Comparison of ENCODE assay signal across 8 cellular contexts in genomic region chr4:113901994-113902787, GRCh38.
DNase-seq lines count a peak whose midpoint lies in the region; ATAC-seq lines count a peak whose summit lies in the region.

No MANE protein-coding gene starts in this region.

- POLR2A ChIA-PET in activated CD4-positive, alpha-beta memory T cell treated with anti-CD3 and anti-CD28 coated beads, Interleukin-2, amount 10 ng/mL, durations not matched to agents 7 days and 5 days (lab: Charles Lee), result no interaction called here

- no peaks in the 10 kb centered on the region for H3K9me3 Mint-ChIP-seq in activated CD4-positive, alpha-beta memory T cell treated with anti-CD3 and anti-CD28 coated beads, Interleukin-2, amount 10 ng/mL, durations not matched to agents 7 days and 5 days
- H3K9me3 Mint-ChIP-seq in immature natural killer cell, result no peaks in the 10 kb centered on the region
- no peaks in the 10 kb centered on the region for H3K9me3 Mint-ChIP-seq in stimulated activated effector memory CD8-positive, alpha-beta T cell treated with anti-CD3 and anti-CD28 coated beads, Interleukin-12 subunit alpha, Interleukin-12 subunit beta, amount 100 ng/mL, for 72 hours

- H3K4me3 Mint-ChIP-seq in activated CD4-positive, alpha-beta memory T cell treated with anti-CD3 and anti-CD28 coated beads, Interleukin-2, amount 10 ng/mL, durations not matched to agents 7 days and 5 days, result peak overlapping the region; percentile 35
- peak overlapping the region in 2 of 5 donors; percentile 4 to 14 for H3K4me3 Mint-ChIP-seq in immature natural killer cell
- peak overlapping the region; percentile 65 for H3K4me3 Mint-ChIP-seq in stimulated activated effector memory CD8-positive, alpha-beta T cell treated with anti-CD3 and anti-CD28 coated beads, Interleukin-12 subunit alpha, Interleukin-12 subunit beta, amount 100 ng/mL, for 72 hours

- peak; percentile 95 for ATAC-seq in stimulated activated effector memory CD8-positive, alpha-beta T cell treated with anti-CD3 and anti-CD28 coated beads, Interleukin-12 subunit alpha, Interleukin-12 subunit beta, amount 100 ng/mL, for 72 hours
- no peak for ATAC-seq in HG03342 (IDR thresholded peaks at IDR 0.05; ENCODE audit: unreplicated experiment)

- no peaks in the 10 kb centered on the region for H3K27me3 Mint-ChIP-seq in activated CD4-positive, alpha-beta memory T cell treated with anti-CD3 and anti-CD28 coated beads, Interleukin-2, amount 10 ng/mL, durations not matched to agents 7 days and 5 days
- peaks cover 0 to 2% (median 0%) of the 10 kb centered on the region in 3 donors for H3K27me3 Mint-ChIP-seq in immature natural killer cell (ENCODE audit: low read depth in 3 of 3)

- H3K36me3 Mint-ChIP-seq in activated CD4-positive, alpha-beta memory T cell treated with anti-CD3 and anti-CD28 coated beads, Interleukin-2, amount 10 ng/mL, durations not matched to agents 7 days and 5 days (ENCODE audit: low read depth), result no peaks in the 10 kb centered on the region
- no peaks in the 10 kb centered on the region for H3K36me3 Mint-ChIP-seq in immature natural killer cell
- H3K36me3 Mint-ChIP-seq in stimulated activated effector memory CD8-positive, alpha-beta T cell treated with anti-CD3 and anti-CD28 coated beads, Interleukin-12 subunit alpha, Interleukin-12 subunit beta, amount 100 ng/mL, for 72 hours, result no peaks in the 10 kb centered on the region

- DNase-seq in NCI-H2081 (lab: John Stamatoyannopoulos, UW), result peak; percentile 8 to 25
- DNase-seq in NCI-H2081 treated with DMSO at 0.1 percent for 48 hours (lab: John Stamatoyannopoulos, UW), result no peak
- peak; percentile 68 for DNase-seq in activated CD4-positive, alpha-beta memory T cell treated with anti-CD3 and anti-CD28 coated beads, Interleukin-2, amount 10 ng/mL, durations not matched to agents 7 days and 5 days
- DNase-seq in immature natural killer cell, result peak; percentile 36 to 43 (median 37)
- DNase-seq in stimulated activated effector memory CD8-positive, alpha-beta T cell treated with anti-CD3 and anti-CD28 coated beads, Interleukin-12 subunit alpha, Interleukin-12 subunit beta, amount 100 ng/mL, for 72 hours (ENCODE audit: low spot score in 2 of 2), result peak in 1 of 2 donors; percentile 7
- no peak for DNase-seq in amniotic stem cell (lab: John Stamatoyannopoulos, UW)
- no peak for DNase-seq in AG08395 (ENCODE audit: low spot score)

- H3K4me1 Mint-ChIP-seq in activated CD4-positive, alpha-beta memory T cell treated with anti-CD3 and anti-CD28 coated beads, Interleukin-2, amount 10 ng/mL, durations not matched to agents 7 days and 5 days, result peaks cover 42% of the 10 kb centered on the region
- peaks cover 24 to 48% of the 10 kb centered on the region in 2 donors for H3K4me1 Mint-ChIP-seq in immature natural killer cell
- H3K4me1 Mint-ChIP-seq in stimulated activated effector memory CD8-positive, alpha-beta T cell treated with anti-CD3 and anti-CD28 coated beads, Interleukin-12 subunit alpha, Interleukin-12 subunit beta, amount 100 ng/mL, for 72 hours, result peaks cover 43% of the 10 kb centered on the region

- CTCF ChIA-PET in activated CD4-positive, alpha-beta memory T cell treated with anti-CD3 and anti-CD28 coated beads, Interleukin-2, amount 10 ng/mL, durations not matched to agents 7 days and 5 days (lab: Charles Lee), result no interaction called here

- H3K27ac Mint-ChIP-seq in activated CD4-positive, alpha-beta memory T cell treated with anti-CD3 and anti-CD28 coated beads, Interleukin-2, amount 10 ng/mL, durations not matched to agents 7 days and 5 days, result peak overlapping the region; percentile 61
- H3K27ac Mint-ChIP-seq in immature natural killer cell, result peak overlapping the region in 3 of 6 donors; percentile 22 to 51 (median 38)
- peak overlapping the region; percentile 92 for H3K27ac Mint-ChIP-seq in stimulated activated effector memory CD8-positive, alpha-beta T cell treated with anti-CD3 and anti-CD28 coated beads, Interleukin-12 subunit alpha, Interleukin-12 subunit beta, amount 100 ng/mL, for 72 hours

Comparison
In these comparisons a context has a peak if more than half of its experiments do, and no peak if none do; other contexts are left out.
1. DNase-seq: peak in NCI-H2081 (2 of 2), activated CD4-positive, alpha-beta memory T cell treated with anti-CD3 and anti-CD28 coated beads, Interleukin-2, amount 10 ng/mL, durations not matched to agents 7 days and 5 days (single experiment) and immature natural killer cell (3 of 3); none in NCI-H2081 treated with DMSO at 0.1 percent for 48 hours (single experiment), amniotic stem cell (single experiment) and AG08395 (single experiment).